Comparison of ENCODE assay signal across 13 cellular contexts in genomic region chr16:2270070-2270462, GRCh38. TPM values are rescaled to one million over a fixed set of nuclear protein-coding genes. Genes with fewer than 3 reads are reported as not detected.
DNase-seq lines count a peak whose midpoint lies in the region; ATAC-seq and TF ChIP-seq lines count a peak whose summit lies in the region.
"Had no signal": no experiment of that assay in that cellular context is flagged by ENCODE, and none has a peak within 500 bp of the region (broad histone marks: within the 10 kb centered on the region; RNA-seq: fewer than 3 reads in every experiment).

No MANE protein-coding gene starts in this region.

- POLR2A ChIA-PET in activated naive CD8-positive, alpha-beta T cell treated with anti-CD3 and anti-CD28 coated beads, Interleukin-2, amount 10 ng/mL, durations not matched to agents 7 days and 5 days (lab: Charles Lee) = interaction anchor here (1.1 to 1.4 kb wide), 4 partner anchors 27 to 55 kb away, joined by 3 to 4 read pairs (median 4); partner anchors contain the start of gene PGP
- POLR2A ChIA-PET in OCI-LY7 (lab: Charles Lee) = no interaction called here

- no peaks in the 10 kb centered on the region for H3K9me2 ChIP-seq in OCI-LY7 (ENCODE audit: insufficient read depth, low read length)

- no peak for ATAC-seq in activated naive CD8-positive, alpha-beta T cell treated with anti-CD3 and anti-CD28 coated beads, Interleukin-2, amount 10 ng/mL, durations not matched to agents 7 days and 5 days (ENCODE audit: low read depth)

- H3K9me3 ChIP-seq in OCI-LY7 (ENCODE audit: low read length) = no peaks in the 10 kb centered on the region
- no peaks in the 10 kb centered on the region for H3K9me3 ChIP-seq in stomach smooth muscle (ENCODE audit: control insufficient read depth in 2 of 2, low read length in 2 of 2)
- H3K9me3 ChIP-seq: prostate gland had no signal

- H3K9ac ChIP-seq in stomach smooth muscle (ENCODE audit: low read length in 2 of 2) = peak overlapping the region in 1 of 2 donors; percentile 78

- DNase-seq in activated naive CD8-positive, alpha-beta T cell treated with anti-CD3 and anti-CD28 coated beads, Interleukin-2, amount 10 ng/mL, durations not matched to agents 7 days and 5 days = no peak
- DNase-seq in activated naive CD8-positive, alpha-beta T cell treated with anti-CD3 and anti-CD28 coated beads for 36 hours = no peak
- DNase-seq in OCI-LY7 (ENCODE audit: low spot score) (no peak), fibroblast of the aortic adventitia (ENCODE audit: low read depth) (no peak), NCI-H1417 treated with DMSO at 0.1 percent for 48 hours (lab: John Stamatoyannopoulos, UW) (no peak), Ammon's horn (ENCODE audit: low spot score) (no peak)
- no peak for DNase-seq in activated effector memory CD4-positive, alpha-beta T cell treated with anti-CD3 and anti-CD28 coated beads, Interleukin-2, amount 50 U/mL, for 16 hours
- DNase-seq: activated gamma-delta T cell; stimulated activated CD4-positive, alpha-beta T cell treated with anti-CD3 and anti-CD28 coated beads, Interleukin-4, amount 100 ng/mL, for 1 hour; stimulated activated naive CD4-positive, alpha-beta T cell had no signal

- H3K9me3 Mint-ChIP-seq in activated naive CD8-positive, alpha-beta T cell treated with anti-CD3 and anti-CD28 coated beads, Interleukin-2, amount 10 ng/mL, durations not matched to agents 7 days and 5 days = no peaks in the 10 kb centered on the region
- H3K9me3 Mint-ChIP-seq in activated naive CD8-positive, alpha-beta T cell treated with anti-CD3 and anti-CD28 coated beads for 36 hours = no peaks in the 10 kb centered on the region

- peak; percentile 28; the same call in 1 of the 2 replicates for TF ChIP-seq CTCF in OCI-LY7 (conservative IDR thresholded peaks at IDR 0.05; ENCODE audit: low read length)
- TF ChIP-seq CTCF in fibroblast of the aortic adventitia (IDR thresholded peaks at IDR 0.05; ENCODE audit: insufficient read depth, low read length) = no peak

- CTCF ChIA-PET in OCI-LY7 (lab: Charles Lee; ENCODE audit: unreplicated experiment) = no interaction called here

- H3K4me1 Mint-ChIP-seq in activated naive CD8-positive, alpha-beta T cell treated with anti-CD3 and anti-CD28 coated beads, Interleukin-2, amount 10 ng/mL, durations not matched to agents 7 days and 5 days = peaks cover 19% of the 10 kb centered on the region
- peaks cover 24% of the 10 kb centered on the region for H3K4me1 Mint-ChIP-seq in activated naive CD8-positive, alpha-beta T cell treated with anti-CD3 and anti-CD28 coated beads for 36 hours

- peak overlapping the region; percentile 78 for H3K4me2 ChIP-seq in OCI-LY7 (ENCODE audit: low read length)

- peaks cover 22% of the 10 kb centered on the region for H3K36me3 ChIP-seq in OCI-LY7 (ENCODE audit: insufficient read depth, low read length)
- no peaks in the 10 kb centered on the region for H3K36me3 ChIP-seq in stomach smooth muscle (ENCODE audit: control insufficient read depth in 2 of 2, insufficient read depth in 2 of 2, low read length in 2 of 2)
- H3K36me3 ChIP-seq: prostate gland had no signal

- H3K4me1 ChIP-seq in OCI-LY7 (ENCODE audit: insufficient read depth, low read length, poor library complexity, severe bottlenecking) = peaks cover 28% of the 10 kb centered on the region
- peaks cover 25% of the 10 kb centered on the region for H3K4me1 ChIP-seq in stomach smooth muscle (ENCODE audit: control insufficient read depth, insufficient read depth, low read length)

- peak overlapping the region; percentile 95 for H3K4me3 Mint-ChIP-seq in activated naive CD8-positive, alpha-beta T cell treated with anti-CD3 and anti-CD28 coated beads, Interleukin-2, amount 10 ng/mL, durations not matched to agents 7 days and 5 days
- no peak overlapping the region for H3K4me3 Mint-ChIP-seq in activated naive CD8-positive, alpha-beta T cell treated with anti-CD3 and anti-CD28 coated beads for 36 hours

- peaks cover 16% of the 10 kb centered on the region for H4K20me1 ChIP-seq in OCI-LY7 (ENCODE audit: insufficient read depth, low read length)

- H3K27me3 Mint-ChIP-seq in activated naive CD8-positive, alpha-beta T cell treated with anti-CD3 and anti-CD28 coated beads, Interleukin-2, amount 10 ng/mL, durations not matched to agents 7 days and 5 days = no peaks in the 10 kb centered on the region
- H3K27me3 Mint-ChIP-seq in activated naive CD8-positive, alpha-beta T cell treated with anti-CD3 and anti-CD28 coated beads for 36 hours = no peaks in the 10 kb centered on the region

- intact Hi-C loops in OCI-LY7 (cut with micrococcal nuclease; ENCODE audit: unreplicated experiment) = no loop called here

- no peak overlapping the region for H3K27ac Mint-ChIP-seq in activated naive CD8-positive, alpha-beta T cell treated with anti-CD3 and anti-CD28 coated beads, Interleukin-2, amount 10 ng/mL, durations not matched to agents 7 days and 5 days
- no peak overlapping the region for H3K27ac Mint-ChIP-seq in activated naive CD8-positive, alpha-beta T cell treated with anti-CD3 and anti-CD28 coated beads for 36 hours

- no peak overlapping the region for H2AFZ ChIP-seq in OCI-LY7 (ENCODE audit: low read length)

- H3K27ac ChIP-seq in OCI-LY7 (ENCODE audit: low read depth, low read length, poor library complexity, severe bottlenecking) (no peak overlapping the region), stomach smooth muscle (ENCODE audit: low read length) (peak overlapping the region; percentile 90)
- H3K27ac ChIP-seq: prostate gland, SJSA1 had no signal

- peaks cover 9% of the 10 kb centered on the region for H3K36me3 Mint-ChIP-seq in activated naive CD8-positive, alpha-beta T cell treated with anti-CD3 and anti-CD28 coated beads, Interleukin-2, amount 10 ng/mL, durations not matched to agents 7 days and 5 days
- H3K36me3 Mint-ChIP-seq in activated naive CD8-positive, alpha-beta T cell treated with anti-CD3 and anti-CD28 coated beads for 36 hours = peaks cover 26% of the 10 kb centered on the region

- H3K79me2 ChIP-seq in OCI-LY7 (ENCODE audit: insufficient read depth, low read depth, low read length) = peaks cover 34% of the 10 kb centered on the region

- H3K4me3 ChIP-seq in OCI-LY7 (ENCODE audit: low read depth, low read length, poor library complexity, severe bottlenecking) (no peak overlapping the region), fibroblast of the aortic adventitia (ENCODE audit: low read depth, low read length) (peak overlapping the region; percentile 9), stomach smooth muscle (ENCODE audit: low read length in 2 of 2) (peak overlapping the region in 1 of 2 donors; percentile 96)

- BruUV-seq in OCI-LY7 (replicated peaks; lab: Mats Ljungman, UMichigan) = no TSS peak

- no peaks in the 10 kb centered on the region for H3K27me3 ChIP-seq in stomach smooth muscle (ENCODE audit: control insufficient read depth in 1 of 2, insufficient read depth in 2 of 2, low read length in 2 of 2)

RNA-seq across cellular contexts. Expression of gene RNPS1, which starts 2.1 kb away (rescaled TPM):
- total RNA-seq in activated naive CD8-positive, alpha-beta T cell treated with anti-CD3 and anti-CD28 coated beads, Interleukin-2, amount 10 ng/mL, durations not matched to agents 7 days and 5 days = 100 to 1,000 TPM; 212 to 220 TPM
- total RNA-seq in activated naive CD8-positive, alpha-beta T cell treated with anti-CD3 and anti-CD28 coated beads for 36 hours = 100 to 1,000 TPM; 403 to 415 TPM
- 211 and 225 TPM in 2 replicates for total RNA-seq in OCI-LY7 (2014; rRNA removed; shearing (Covaris generic))
- total RNA-seq in OCI-LY7 (2022) = 323 and 339 TPM in 2 replicates
- 49.5 and 94.7 TPM in 2 replicates for total RNA-seq in fibroblast of the aortic adventitia (ENCODE audit: low replicate concordance)

RNA-seq across cellular contexts. Expression of gene ECI1, which starts 18.7 kb away (rescaled TPM):
- total RNA-seq in activated naive CD8-positive, alpha-beta T cell treated with anti-CD3 and anti-CD28 coated beads, Interleukin-2, amount 10 ng/mL, durations not matched to agents 7 days and 5 days = 10 to 100 TPM; 37.4 to 38.0 TPM
- 10 to 100 TPM; 27.5 to 30.0 TPM for total RNA-seq in activated naive CD8-positive, alpha-beta T cell treated with anti-CD3 and anti-CD28 coated beads for 36 hours
- total RNA-seq in OCI-LY7 (2014; rRNA removed; shearing (Covaris generic)) = 66.6 and 80.0 TPM in 2 replicates
- total RNA-seq in OCI-LY7 (2022) = 74.5 and 87.5 TPM in 2 replicates
- 34.9 and 41.1 TPM in 2 replicates for total RNA-seq in fibroblast of the aortic adventitia (ENCODE audit: low replicate concordance)

RNA-seq across cellular contexts. Expression of gene DNASE1L2, which starts 33.8 kb away (rescaled TPM):
- total RNA-seq in activated naive CD8-positive, alpha-beta T cell treated with anti-CD3 and anti-CD28 coated beads, Interleukin-2, amount 10 ng/mL, durations not matched to agents 7 days and 5 days = 1 to 10 TPM; 2.2 to 3.2 TPM
- under 1 TPM; 0.87 to 0.92 TPM for total RNA-seq in activated naive CD8-positive, alpha-beta T cell treated with anti-CD3 and anti-CD28 coated beads for 36 hours
- 6.6 and 6.9 TPM in 2 replicates for total RNA-seq in OCI-LY7 (2014; rRNA removed; shearing (Covaris generic))
- total RNA-seq in OCI-LY7 (2022) (8.4 and 9.8 TPM in 2 replicates), fibroblast of the aortic adventitia (ENCODE audit: low replicate concordance) (0.16 and 0.63 TPM in 2 replicates)

RNA-seq across cellular contexts. Expression of gene E4F1, which starts 46.7 kb away (rescaled TPM):
- total RNA-seq in activated naive CD8-positive, alpha-beta T cell treated with anti-CD3 and anti-CD28 coated beads, Interleukin-2, amount 10 ng/mL, durations not matched to agents 7 days and 5 days = 10 to 100 TPM; 34.1 to 34.8 TPM
- 10 to 100 TPM; 23.0 to 24.1 TPM for total RNA-seq in activated naive CD8-positive, alpha-beta T cell treated with anti-CD3 and anti-CD28 coated beads for 36 hours
- 43.1 and 59.6 TPM in 2 replicates for total RNA-seq in OCI-LY7 (2014; rRNA removed; shearing (Covaris generic))
- 35.3 and 42.3 TPM in 2 replicates for total RNA-seq in OCI-LY7 (2022)
- total RNA-seq in fibroblast of the aortic adventitia (ENCODE audit: low replicate concordance) = 18.7 and 41.7 TPM in 2 replicates

RNA-seq across cellular contexts. Expression of gene PGP, which starts 55.4 kb away (rescaled TPM):
- 10 to 100 TPM; 22.6 to 23.2 TPM for total RNA-seq in activated naive CD8-positive, alpha-beta T cell treated with anti-CD3 and anti-CD28 coated beads, Interleukin-2, amount 10 ng/mL, durations not matched to agents 7 days and 5 days
- 10 to 100 TPM; 24.2 to 24.5 TPM for total RNA-seq in activated naive CD8-positive, alpha-beta T cell treated with anti-CD3 and anti-CD28 coated beads for 36 hours
- 44.2 TPM in 2 replicates for total RNA-seq in OCI-LY7 (2014; rRNA removed; shearing (Covaris generic))
- total RNA-seq in OCI-LY7 (2022) (37.0 and 37.9 TPM in 2 replicates), fibroblast of the aortic adventitia (ENCODE audit: low replicate concordance) (7.6 and 11.3 TPM in 2 replicates)
